Comparison of ENCODE assay signal across 19 cellular contexts in genomic region chr11:65399249-65399648, GRCh38. TPM values are rescaled to one million over a fixed set of nuclear protein-coding genes. Genes with fewer than 3 reads are reported as not detected.
DNase-seq lines count a peak whose midpoint lies in the region; ATAC-seq and TF ChIP-seq lines count a peak whose summit lies in the region.
"Had no signal": no experiment of that assay in that cellular context is flagged by ENCODE, and none has a peak within 500 bp of the region (broad histone marks: within the 10 kb centered on the region; RNA-seq: fewer than 3 reads in every experiment).

No MANE protein-coding gene starts in this region.

- H3K9me3 Mint-ChIP-seq in CD4-positive, CD25-positive, alpha-beta regulatory T cell = no peaks in the 10 kb centered on the region
- no peaks in the 10 kb centered on the region for H3K9me3 Mint-ChIP-seq in endodermal cell
- H3K9me3 Mint-ChIP-seq: CD8-positive, alpha-beta T cell; GM23338; HFFc6; IgD-negative memory B cell had no signal

- TF ChIP-seq POLR2A in Peyer's patch (IDR thresholded peaks at IDR 0.05) = no peak

- H3K4me1 ChIP-seq in CD4-positive, CD25-positive, alpha-beta regulatory T cell (ENCODE audit: control insufficient read depth, insufficient read depth, low read length, poor library complexity, severe bottlenecking) = no peaks in the 10 kb centered on the region
- H3K4me1 ChIP-seq in endodermal cell (ENCODE audit: control insufficient read depth, insufficient read depth, low read length) (no peaks in the 10 kb centered on the region), osteoblast (ENCODE audit: insufficient read depth, low read length) (no peaks in the 10 kb centered on the region), Peyer's patch (peaks cover 0 to 23% (median 9%) of the 10 kb centered on the region in 4 donors)
- H3K4me1 ChIP-seq: BE2C had no signal

- intact Hi-C loops in dorsolateral prefrontal cortex (cut with DNase I) = no loop called here

- 92% methylated on average over 9 to 13 of the region's 13 CpGs for WGBS in endodermal cell (ENCODE audit: insufficient coverage in 1 of 2, insufficient read length in 1 of 2), 2 experiments

- no peak overlapping the region for H3K4me3 Mint-ChIP-seq in CD4-positive, CD25-positive, alpha-beta regulatory T cell
- no peak overlapping the region for H3K4me3 Mint-ChIP-seq in endodermal cell
- H3K4me3 Mint-ChIP-seq: CD8-positive, alpha-beta T cell; GM23338; HFFc6; IgD-negative memory B cell had no signal

- H3K79me2 ChIP-seq in osteoblast (ENCODE audit: insufficient read depth, low read length) = peaks cover 12% of the 10 kb centered on the region

- no peak for ATAC-seq in CD4-positive, CD25-positive, alpha-beta regulatory T cell (ENCODE audit: low read depth in 2 of 2)
- ATAC-seq: CD8-positive, alpha-beta T cell; GM23338; HCT116; HepG2 had no signal

- no peak overlapping the region for H2AFZ ChIP-seq in osteoblast (ENCODE audit: low read length)
- H2AFZ ChIP-seq: GM23338 had no signal

- H3K9ac ChIP-seq in endodermal cell (ENCODE audit: extremely low read depth, low read length, poor library complexity, severe bottlenecking) = no peak overlapping the region

- DNase-seq in CD4-positive, CD25-positive, alpha-beta regulatory T cell = no peak
- DNase-seq in endodermal cell = no peak
- peak; percentile 64 for DNase-seq in osteoblast (ENCODE audit: insufficient read length, low spot score, missing footprints)
- DNase-seq in Peyer's patch = no peak
- DNase-seq in NCI-H526 (lab: John Stamatoyannopoulos, UW) = no peak
- DNase-seq in OCI-M2 (lab: John Stamatoyannopoulos, UW; ENCODE audit: unreplicated experiment) = no peak
- no peak for DNase-seq in dorsolateral prefrontal cortex
- DNase-seq: BE2C; Calu3; CD8-positive, alpha-beta T cell; DMS79 treated with DMSO at 0.1 percent for 48 hours; GF-D8; HFFc6; KBM-7 had no signal

- no peak overlapping the region for H3K27ac ChIP-seq in CD4-positive, CD25-positive, alpha-beta regulatory T cell (ENCODE audit: insufficient read depth, low read length, poor library complexity, severe bottlenecking)
- H3K27ac ChIP-seq in endodermal cell (ENCODE audit: low read depth, low read length) (no peak overlapping the region), osteoblast (ENCODE audit: low read depth, low read length) (no peak overlapping the region), Peyer's patch (no peak overlapping the region), dorsolateral prefrontal cortex (no peak overlapping the region)
- H3K27ac ChIP-seq: C4-2B had no signal

- H3K27ac Mint-ChIP-seq in CD4-positive, CD25-positive, alpha-beta regulatory T cell = peak overlapping the region in 2 of 3 donors; percentile 38 to 87
- H3K27ac Mint-ChIP-seq in endodermal cell = peak overlapping the region; percentile 26
- H3K27ac Mint-ChIP-seq: CD8-positive, alpha-beta T cell; GM23338; HFFc6; IgD-negative memory B cell had no signal

- peaks cover 0 to 14% (median 5%) of the 10 kb centered on the region in 4 donors for H3K4me1 Mint-ChIP-seq in CD4-positive, CD25-positive, alpha-beta regulatory T cell
- peaks cover 4% of the 10 kb centered on the region for H3K4me1 Mint-ChIP-seq in endodermal cell

- no peaks in the 10 kb centered on the region for H3K27me3 ChIP-seq in CD4-positive, CD25-positive, alpha-beta regulatory T cell (ENCODE audit: control insufficient read depth, insufficient read depth, low read length)
- H3K27me3 ChIP-seq in endodermal cell (ENCODE audit: control insufficient read depth, insufficient read depth, low read length, poor library complexity, severe bottlenecking) (no peaks in the 10 kb centered on the region), osteoblast (ENCODE audit: insufficient read depth, low read length) (no peaks in the 10 kb centered on the region), Peyer's patch (no peaks in the 10 kb centered on the region), dorsolateral prefrontal cortex (no peaks in the 10 kb centered on the region)
- H3K27me3 ChIP-seq: BE2C had no signal

- no peaks in the 10 kb centered on the region for H3K9me3 ChIP-seq in CD4-positive, CD25-positive, alpha-beta regulatory T cell (ENCODE audit: control insufficient read depth in 2 of 2, low read length in 2 of 2)
- H3K9me3 ChIP-seq in endodermal cell (ENCODE audit: control insufficient read depth, low read length) (no peaks in the 10 kb centered on the region), osteoblast (ENCODE audit: low read depth, low read length) (no peaks in the 10 kb centered on the region), Peyer's patch (no peaks in the 10 kb centered on the region)
- H3K9me3 ChIP-seq: BE2C had no signal

- peaks cover 60% of the 10 kb centered on the region for H3K36me3 ChIP-seq in CD4-positive, CD25-positive, alpha-beta regulatory T cell (ENCODE audit: control insufficient read depth, insufficient read depth, low read length)
- H3K36me3 ChIP-seq in endodermal cell (ENCODE audit: control insufficient read depth, insufficient read depth, low read length) (peaks cover 14% of the 10 kb centered on the region), osteoblast (ENCODE audit: insufficient read depth, low read length) (peaks cover 60% of the 10 kb centered on the region), Peyer's patch (peaks cover 0 to 88% (median 0%) of the 10 kb centered on the region in 3 donors)
- H3K36me3 ChIP-seq: BE2C had no signal

- H3K4me3 ChIP-seq in CD4-positive, CD25-positive, alpha-beta regulatory T cell (ENCODE audit: low read depth, low read length) = no peak overlapping the region
- H3K4me3 ChIP-seq in endodermal cell (ENCODE audit: low read length) = no peak overlapping the region
- H3K4me3 ChIP-seq in osteoblast (ENCODE audit: insufficient read depth, low read length) = no peak overlapping the region
- H3K4me3 ChIP-seq in Peyer's patch = no peak overlapping the region
- no peak overlapping the region for H3K4me3 ChIP-seq in dorsolateral prefrontal cortex
- H3K4me3 ChIP-seq: GM23338 had no signal

- H3K27me3 Mint-ChIP-seq in CD4-positive, CD25-positive, alpha-beta regulatory T cell = no peaks in the 10 kb centered on the region
- no peaks in the 10 kb centered on the region for H3K27me3 Mint-ChIP-seq in endodermal cell (ENCODE audit: insufficient read depth)

- no peak overlapping the region for H3K4me2 ChIP-seq in osteoblast (ENCODE audit: insufficient read depth, low read length)
- H3K4me2 ChIP-seq: GM23338 had no signal

- peaks cover 23% of the 10 kb centered on the region for H3K36me3 Mint-ChIP-seq in CD4-positive, CD25-positive, alpha-beta regulatory T cell
- H3K36me3 Mint-ChIP-seq in endodermal cell (ENCODE audit: low read depth) = peaks cover 39% of the 10 kb centered on the region

- no peaks in the 10 kb centered on the region for H4K20me1 ChIP-seq in osteoblast (ENCODE audit: insufficient read depth, low read length)

- no peak for TF ChIP-seq CTCF in endodermal cell (conservative IDR thresholded peaks at IDR 0.05)
- TF ChIP-seq CTCF in osteoblast (IDR thresholded peaks at IDR 0.05; ENCODE audit: extremely low read depth, low read depth, low read length) = no peak
- TF ChIP-seq CTCF in Peyer's patch (IDR thresholded peaks at IDR 0.05) = no peak
- no peak for TF ChIP-seq CTCF in dorsolateral prefrontal cortex (IDR thresholded peaks at IDR 0.05 in 54 of 56, conservative IDR thresholded peaks at IDR 0.05 in 2 of 56; ENCODE audit: low read depth in 1 of 56, partially characterized antibody in 56 of 56)

RNA-seq across cellular contexts. Expression of gene FRMD8, which starts 12.8 kb away (rescaled TPM):
- total RNA-seq in CD4-positive, CD25-positive, alpha-beta regulatory T cell = 47.4 TPM
- polyA plus RNA-seq in CD4-positive, CD25-positive, alpha-beta regulatory T cell = 10 to 100 TPM; 48.7 to 55.1 (median 53.9) TPM
- total RNA-seq in endodermal cell = 10 to 100 TPM; 27.4 to 29.6 TPM
- polyA plus RNA-seq in endodermal cell (2013, experiment 1 of 2) = 10.8 TPM
- 11.9 TPM for polyA plus RNA-seq in endodermal cell (2013, experiment 2 of 2)
- 62.2 and 78.2 TPM in 2 replicates for total RNA-seq in osteoblast
- total RNA-seq in Peyer's patch = 100 to 1,000 TPM in 2 of 4 donors, 10 to 100 TPM in 2; 51.2 to 115 (median 102) TPM
- total RNA-seq in dorsolateral prefrontal cortex = 10 to 100 TPM; 14.1 to 50.3 (median 21.7) TPM

RNA-seq across cellular contexts. Expression of gene SLC25A45, which starts 16.8 kb away (rescaled TPM):
- 40.3 TPM for total RNA-seq in CD4-positive, CD25-positive, alpha-beta regulatory T cell
- 10 to 100 TPM; 11.1 to 16.9 (median 13.8) TPM for polyA plus RNA-seq in CD4-positive, CD25-positive, alpha-beta regulatory T cell
- total RNA-seq in endodermal cell (1 to 10 TPM; 3.0 to 6.3 TPM), osteoblast (4.1 and 4.3 TPM in 2 replicates), Peyer's patch (10 to 100 TPM; 23.3 to 50.6 (median 40.2) TPM), dorsolateral prefrontal cortex (10 to 100 TPM in 51 of 120 experiments, 1 to 10 TPM in 69; 3.6 to 18.2 (median 9.0) TPM)
- 0.71 TPM for polyA plus RNA-seq in endodermal cell (2013, experiment 1 of 2)
- 0.50 TPM for polyA plus RNA-seq in endodermal cell (2013, experiment 2 of 2)

RNA-seq across cellular contexts. Expression of gene NEAT1, which starts 23.3 kb away (rescaled TPM):
- total RNA-seq in CD4-positive, CD25-positive, alpha-beta regulatory T cell = 890 TPM
- 1 to 10 TPM; 1.4 to 3.1 (median 1.9) TPM for polyA plus RNA-seq in CD4-positive, CD25-positive, alpha-beta regulatory T cell
- total RNA-seq in endodermal cell (10 to 100 TPM; 61.3 to 85.2 TPM), osteoblast (818 and 1,122 TPM in 2 replicates), Peyer's patch (1,000 to 10,000 TPM in 2 of 4 donors, 100 to 1,000 TPM in 2; 705 to 1,411 (median 1,064) TPM), dorsolateral prefrontal cortex (1,000 to 10,000 TPM in 5 of 120 experiments, 100 to 1,000 TPM in 115; 106 to 1,508 (median 405) TPM)
- polyA plus RNA-seq in endodermal cell (2013, experiment 1 of 2) = 21.0 TPM
- polyA plus RNA-seq in endodermal cell (2013, experiment 2 of 2) = 14.2 TPM

RNA-seq across cellular contexts. Expression of gene TIGD3, which starts 44.7 kb away (rescaled TPM):
- 0.37 TPM for total RNA-seq in CD4-positive, CD25-positive, alpha-beta regulatory T cell
- under 1 TPM; 0.19 to 0.90 (median 0.59) TPM for polyA plus RNA-seq in CD4-positive, CD25-positive, alpha-beta regulatory T cell
- 1 to 10 TPM in 1 of 2 donors, under 1 TPM in 1; 0.99 to 1.0 TPM for total RNA-seq in endodermal cell
- 2.1 TPM for polyA plus RNA-seq in endodermal cell (2013, experiment 1 of 2)
- 1.7 TPM for polyA plus RNA-seq in endodermal cell (2013, experiment 2 of 2)
- not detected in 2 replicates for total RNA-seq in osteoblast
- total RNA-seq in Peyer's patch = 10 to 100 TPM in 1 of 4 donors, 1 to 10 TPM in 3; 3.3 to 11.7 (median 7.7) TPM
- 1 to 10 TPM in 119 of 120 experiments, under 1 TPM in 1; 0.77 to 4.5 (median 2.4) TPM for total RNA-seq in dorsolateral prefrontal cortex
